ENCODE assay signal across 12 cellular contexts in the genomic region with DNA sequence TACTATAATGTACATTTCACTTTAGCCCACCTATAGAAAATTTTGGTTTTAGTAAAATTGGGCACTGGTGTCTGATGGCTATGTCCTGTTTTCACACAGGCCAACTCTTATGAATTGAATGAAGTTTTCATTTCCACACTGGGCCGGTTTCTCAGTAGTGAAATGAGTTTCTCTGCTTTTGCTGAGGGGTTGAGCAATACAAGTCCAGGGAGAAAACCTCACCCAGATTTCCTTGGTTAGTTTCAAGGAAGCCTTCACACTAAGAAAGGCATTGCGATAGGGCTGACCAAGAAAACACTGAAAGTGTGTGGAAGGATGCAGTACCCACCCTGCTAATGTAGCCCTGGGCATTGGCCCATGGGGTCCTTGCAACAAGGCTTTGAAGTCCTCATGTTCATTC.
DNase-seq lines count a peak whose midpoint lies in the region; ATAC-seq, FAIRE-seq and TF ChIP-seq lines count a peak whose summit lies in the region.
"Had no signal": no experiment of that assay in that cellular context is flagged by ENCODE, and none has a peak within 500 bp of the region (broad histone marks: within the 10 kb centered on the region; RNA-seq: fewer than 3 reads in every experiment).

No MANE protein-coding gene starts in this region.

- RAD21 ChIA-PET in GM12878 (lab: Charles Lee; ENCODE audit: unreplicated experiment), result no interaction called here

- peaks cover 33% of the 10 kb centered on the region for H3K4me1 Mint-ChIP-seq in activated T-cell treated with anti-CD3 and anti-CD28 coated beads, Interleukin-2, amount 50 U/mL, for 4 hours (ENCODE audit: low read depth)
- H3K4me1 Mint-ChIP-seq: WTC11 had no signal

- intact Hi-C loops in GM12878 (cut with micrococcal nuclease; ENCODE audit: unreplicated experiment), result loop anchor here (5.0 kb wide), 1 partner anchor 476 kb away; no protein-coding TSS in a partner anchor

- H3K4me3 ChIP-seq in GM12878, result no peak overlapping the region
- H3K4me3 ChIP-seq in hepatocyte, result no peak overlapping the region
- H3K4me3 ChIP-seq in brain microvascular endothelial cell (ENCODE audit: low read depth, low read length), result no peak overlapping the region
- H3K4me3 ChIP-seq: suprapubic skin had no signal

- no peak overlapping the region for H3K4me3 Mint-ChIP-seq in activated T-cell treated with anti-CD3 and anti-CD28 coated beads, Interleukin-2, amount 50 U/mL, for 4 hours
- H3K4me3 Mint-ChIP-seq: WTC11 had no signal

- no peak for ATAC-seq in activated T-cell treated with anti-CD3 and anti-CD28 coated beads, Interleukin-2, amount 50 U/mL, for 4 hours
- ATAC-seq in GM21528 (IDR thresholded peaks at IDR 0.05; ENCODE audit: low FRiP score, unreplicated experiment) (peak; percentile 66), HG03095 (IDR thresholded peaks at IDR 0.05; ENCODE audit: unreplicated experiment) (peak; percentile 72), GM12878 (peak; percentile 77)
- ATAC-seq: WTC11 had no signal

- 0 out of 2 replicates have a peak overlapping the region, but pooled peaks have one; percentile 6 for H3K4me2 ChIP-seq in GM12878 (ENCODE audit: control insufficient read depth, insufficient read depth)
- no peak overlapping the region for H3K4me2 ChIP-seq in hepatocyte

- 0 out of 2 replicates have a peak, but pooled peaks have one; percentile 11 for TF ChIP-seq RAD21 in GM12878 (IDR thresholded peaks at IDR 0.05; ENCODE audit: insufficient read depth, low read depth, low read length)

- no peak overlapping the region for H2AFZ ChIP-seq in GM12878 (ENCODE audit: control insufficient read depth, low read depth, low read length)
- no peak overlapping the region for H2AFZ ChIP-seq in hepatocyte

- H3K27me3 ChIP-seq in GM12878 (replicated peaks in 1 of 2; ENCODE audit: control insufficient read depth in 2 of 2, insufficient read depth in 2 of 2, low read length in 1 of 2), result no peaks in the 10 kb centered on the region
- no peaks in the 10 kb centered on the region for H3K27me3 ChIP-seq in hepatocyte
- H3K27me3 ChIP-seq in brain microvascular endothelial cell (replicated peaks), result no peaks in the 10 kb centered on the region
- H3K27me3 ChIP-seq: suprapubic skin had no signal

- H3K36me3 ChIP-seq in GM12878 (ENCODE audit: control insufficient read depth in 2 of 2, insufficient read depth in 2 of 2, low read length in 1 of 2) (no peaks in the 10 kb centered on the region), hepatocyte (replicated peaks; ENCODE audit: insufficient read depth, low read depth) (no peaks in the 10 kb centered on the region), brain microvascular endothelial cell (replicated peaks) (no peaks in the 10 kb centered on the region)
- H3K36me3 ChIP-seq: suprapubic skin had no signal

- POLR2A ChIA-PET in GM12878 (lab: Charles Lee), result no interaction called here

- BruUV-seq in GM12878 (replicated peaks; lab: Mats Ljungman, UMichigan), result no TSS peak

- H3K79me2 ChIP-seq in GM12878 (ENCODE audit: control insufficient read depth, insufficient read depth, low read length), result no peaks in the 10 kb centered on the region
- no peaks in the 10 kb centered on the region for H3K79me2 ChIP-seq in hepatocyte

- H3K9me3 Mint-ChIP-seq in activated T-cell treated with anti-CD3 and anti-CD28 coated beads, Interleukin-2, amount 50 U/mL, for 4 hours, result no peaks in the 10 kb centered on the region
- H3K9me3 Mint-ChIP-seq: WTC11 had no signal

- H3K27me3 Mint-ChIP-seq in activated T-cell treated with anti-CD3 and anti-CD28 coated beads, Interleukin-2, amount 50 U/mL, for 4 hours (ENCODE audit: low read depth), result no peaks in the 10 kb centered on the region

- TF ChIP-seq CTCF in GM12878 (IDR thresholded peaks at IDR 0.05 in 2 of 3, conservative IDR thresholded peaks at IDR 0.05 in 1 of 3; ENCODE audit: control insufficient read depth in 2 of 3, extremely low read depth in 1 of 3, insufficient read depth in 1 of 3, low read depth in 3 of 3, low read length in 3 of 3) (no peak), hepatocyte (IDR thresholded peaks at IDR 0.05; ENCODE audit: poor library complexity) (no peak), brain microvascular endothelial cell (IDR thresholded peaks at IDR 0.05; ENCODE audit: low read depth, low read length, missing control alignments) (no peak)

- H3K9me3 ChIP-seq in GM12878 (replicated peaks; ENCODE audit: control insufficient read depth, insufficient read depth, low read length), result peaks cover 5% of the 10 kb centered on the region; the same call in 2 of the 3 replicates
- H3K9me3 ChIP-seq in hepatocyte (ENCODE audit: low read depth), result no peaks in the 10 kb centered on the region
- H3K9me3 ChIP-seq: suprapubic skin had no signal

- no peak overlapping the region for H3K9ac ChIP-seq in GM12878 (ENCODE audit: control insufficient read depth, insufficient read depth, low read length)

- H3K9me2 ChIP-seq in hepatocyte (replicated peaks; ENCODE audit: insufficient read depth), result no peaks in the 10 kb centered on the region

- SMC1A ChIA-PET in GM12878 (lab: Charles Lee; ENCODE audit: uncharacterized antibody, unreplicated experiment), result interaction anchor here (0.6 kb wide), 1 partner anchor 11 kb away, joined by 3 read pairs; no protein-coding TSS in a partner anchor

- peak; percentile 57 for FAIRE-seq in GM12878 (lab: Jason Lieb, UNC)

- peaks cover 2% of the 10 kb centered on the region for H3K36me3 Mint-ChIP-seq in activated T-cell treated with anti-CD3 and anti-CD28 coated beads, Interleukin-2, amount 50 U/mL, for 4 hours (ENCODE audit: insufficient read depth)
- H3K36me3 Mint-ChIP-seq: WTC11 had no signal

- H3K4me1 ChIP-seq in GM12878 (ENCODE audit: control insufficient read depth, insufficient read depth, low read length) (peaks cover 39% of the 10 kb centered on the region), hepatocyte (ENCODE audit: insufficient read depth) (no peaks in the 10 kb centered on the region)
- H3K4me1 ChIP-seq: suprapubic skin had no signal

- TF ChIP-seq POLR2A in GM12878 (IDR thresholded peaks at IDR 0.05; ENCODE audit: low read depth, low read length), result no peak

- in situ Hi-C loops in GM12878 (cut with MboI), result loop anchor here (25.0 kb wide), 1 partner anchor 1169 kb away; the partner anchor contains the start of gene DNASE1L3
- in situ Hi-C loops in brain microvascular endothelial cell (cut with HindIII; ENCODE audit: low pct_ligation_motif_present, low sequenced_read_pairs), result no loop called here

- 3% methylated on average over 2 of the region's 2 CpGs for WGBS in GM12878 (ENCODE audit: insufficient coverage, insufficient replicate concordance, low lambda C conversion rate, missing lambda C conversion rate)
- 90% methylated on average over 2 of the region's 2 CpGs for WGBS in hepatocyte (ENCODE audit: low lambda C conversion rate, missing lambda C conversion rate)

- CTCF ChIA-PET in GM12878 (lab: Yijun Ruan, JAX), result no interaction called here

- no peak overlapping the region for H3K27ac ChIP-seq in GM12878 (ENCODE audit: control insufficient read depth, insufficient read depth)
- H3K27ac ChIP-seq in hepatocyte, result no peak overlapping the region
- no peak overlapping the region for H3K27ac ChIP-seq in brain microvascular endothelial cell
- H3K27ac ChIP-seq: suprapubic skin had no signal

- TF ChIP-seq EP300 in GM12878 (IDR thresholded peaks at IDR 0.05; ENCODE audit: borderline replicate concordance in 1 of 2, control insufficient read depth in 1 of 2, low read depth in 2 of 2, low read length in 2 of 2), result peak; percentile 34 to 41; a peak in 3 of 4 replicates

- H4K20me1 ChIP-seq in GM12878 (ENCODE audit: control insufficient read depth, insufficient read depth) (no peaks in the 10 kb centered on the region), hepatocyte (ENCODE audit: insufficient read depth, poor library complexity, severe bottlenecking) (no peaks in the 10 kb centered on the region)

- DNase-seq in activated T-cell treated with anti-CD3 and anti-CD28 coated beads, Interleukin-2, amount 50 U/mL, for 48 hours, result peak; percentile 24 to 25
- DNase-seq in activated T-cell treated with anti-CD3 and anti-CD28 coated beads, Interleukin-2, amount 50 U/mL, for 4 hours, result no peak
- DNase-seq in GM12878 (ENCODE audit: low read depth, low spot score) (peak; percentile 53), hepatocyte (ENCODE audit: low spot score) (no peak), brain microvascular endothelial cell (no peak)
- DNase-seq in activated effector memory CD4-positive, alpha-beta T cell treated with anti-CD3 and anti-CD28 coated beads, Interleukin-2, amount 50 U/mL, for 16 hours, result no peak
- DNase-seq: NCI-H526, SIG-M5 had no signal

TF ChIP-seq in GM12878, 131 proteins besides CTCF, POLR2A, EP300 and RAD21 (continues in another document):
- TF ChIP-seq, protein P1, sequence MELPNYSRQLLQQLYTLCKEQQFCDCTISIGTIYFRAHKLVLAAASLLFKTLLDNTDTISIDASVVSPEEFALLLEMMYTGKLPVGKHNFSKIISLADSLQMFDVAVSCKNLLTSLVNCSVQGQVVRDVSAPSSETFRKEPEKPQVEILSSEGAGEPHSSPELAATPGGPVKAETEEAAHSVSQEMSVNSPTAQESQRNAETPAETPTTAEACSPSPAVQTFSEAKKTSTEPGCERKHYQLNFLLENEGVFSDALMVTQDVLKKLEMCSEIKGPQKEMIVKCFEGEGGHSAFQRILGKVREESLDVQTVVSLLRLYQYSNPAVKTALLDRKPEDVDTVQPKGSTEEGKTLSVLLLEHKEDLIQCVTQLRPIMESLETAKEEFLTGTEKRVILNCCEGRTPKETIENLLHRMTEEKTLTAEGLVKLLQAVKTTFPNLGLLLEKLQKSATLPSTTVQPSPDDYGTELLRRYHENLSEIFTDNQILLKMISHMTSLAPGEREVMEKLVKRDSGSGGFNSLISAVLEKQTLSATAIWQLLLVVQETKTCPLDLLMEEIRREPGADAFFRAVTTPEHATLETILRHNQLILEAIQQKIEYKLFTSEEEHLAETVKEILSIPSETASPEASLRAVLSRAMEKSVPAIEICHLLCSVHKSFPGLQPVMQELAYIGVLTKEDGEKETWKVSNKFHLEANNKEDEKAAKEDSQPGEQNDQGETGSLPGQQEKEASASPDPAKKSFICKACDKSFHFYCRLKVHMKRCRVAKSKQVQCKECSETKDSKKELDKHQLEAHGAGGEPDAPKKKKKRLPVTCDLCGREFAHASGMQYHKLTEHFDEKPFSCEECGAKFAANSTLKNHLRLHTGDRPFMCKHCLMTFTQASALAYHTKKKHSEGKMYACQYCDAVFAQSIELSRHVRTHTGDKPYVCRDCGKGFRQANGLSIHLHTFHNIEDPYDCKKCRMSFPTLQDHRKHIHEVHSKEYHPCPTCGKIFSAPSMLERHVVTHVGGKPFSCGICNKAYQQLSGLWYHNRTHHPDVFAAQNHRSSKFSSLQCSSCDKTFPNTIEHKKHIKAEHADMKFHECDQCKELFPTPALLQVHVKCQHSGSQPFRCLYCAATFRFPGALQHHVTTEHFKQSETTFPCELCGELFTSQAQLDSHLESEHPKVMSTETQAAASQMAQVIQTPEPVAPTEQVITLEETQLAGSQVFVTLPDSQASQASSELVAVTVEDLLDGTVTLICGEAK (IDR thresholded peaks at IDR 0.05; ENCODE audit: borderline replicate concordance), result no peak
- TF ChIP-seq SMC3 (IDR thresholded peaks at IDR 0.05; ENCODE audit: borderline replicate concordance, low read length), result no peak
- TF ChIP-seq EGR1 (IDR thresholded peaks at IDR 0.05; ENCODE audit: borderline replicate concordance in 1 of 2, low read depth in 2 of 2, low read length in 2 of 2), result 0 out of 3 replicates have a peak, but pooled peaks of 1 of the 2 experiments have one; percentile 14
- TF ChIP-seq KLF5 (IDR thresholded peaks at IDR 0.05; ENCODE audit: partially characterized antibody), result no peak

Comparison
In these comparisons a context has a peak if more than half of its experiments do, and no peak if none do; other contexts are left out.
1. DNase-seq: peak in activated T-cell treated with anti-CD3 and anti-CD28 coated beads, Interleukin-2, amount 50 U/mL, for 48 hours (2 of 2) and GM12878 (single experiment); none in activated T-cell treated with anti-CD3 and anti-CD28 coated beads, Interleukin-2, amount 50 U/mL, for 4 hours (single experiment), hepatocyte (single experiment), brain microvascular endothelial cell (single experiment) and activated effector memory CD4-positive, alpha-beta T cell treated with anti-CD3 and anti-CD28 coated beads, Interleukin-2, amount 50 U/mL, for 16 hours (single experiment).
2. ATAC-seq: peak in GM21528 (single experiment), HG03095 (single experiment) and GM12878 (single experiment); none in activated T-cell treated with anti-CD3 and anti-CD28 coated beads, Interleukin-2, amount 50 U/mL, for 4 hours (0 of 2).